Comparison of ENCODE assay signal across 19 cellular contexts in the genomic region with DNA sequence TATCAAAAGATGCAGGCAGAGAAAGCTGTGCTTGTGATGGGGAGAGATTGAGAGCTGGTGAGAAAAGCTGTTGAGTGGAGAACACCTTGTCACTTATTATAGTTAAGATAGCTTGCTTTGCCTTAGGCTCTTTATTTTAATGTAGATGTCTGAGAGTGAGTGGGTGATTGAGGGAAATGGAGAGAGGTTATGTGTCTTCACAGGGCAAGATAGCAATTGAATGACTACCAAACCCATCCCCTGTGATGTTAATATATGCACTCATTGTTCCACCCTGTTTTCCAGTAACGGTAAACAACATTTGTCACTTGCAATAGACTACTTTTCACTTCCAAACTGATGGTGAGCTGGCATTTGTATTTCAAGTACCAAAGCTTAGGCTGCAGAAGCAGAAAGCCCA.
"Had no signal": no experiment of that assay in that cellular context is flagged by ENCODE, and none has a peak within 500 bp of the region (broad histone marks: within the 10 kb centered on the region; RNA-seq: fewer than 3 reads in every experiment).

No MANE protein-coding gene starts in this region.

- H3K4me1 ChIP-seq: left lung, lower lobe of right lung, right lobe of liver, tibial artery, upper lobe of left lung had no signal

- H3K27me3 ChIP-seq: left lung, ovary, right lobe of liver, testis, tibial artery, upper lobe of left lung had no signal

- H3K36me3 ChIP-seq: left lung, lower lobe of right lung, ovary, right lobe of liver, tibial artery, upper lobe of left lung had no signal

- H3K4me3 ChIP-seq: coronary artery, left lung, lower lobe of right lung, ovary, right lobe of liver, testis, tibial artery, upper lobe of left lung had no signal

- H3K9me3 ChIP-seq: left lung, lower lobe of right lung, ovary, right lobe of liver, testis, tibial artery, upper lobe of left lung had no signal

- DNase-seq: dermis blood vessel endothelial cell; effector memory CD8-positive, alpha-beta T cell; left cardiac atrium; left lung; lower lobe of right lung; naive thymus-derived CD8-positive, alpha-beta T cell; nephron progenitor cell; occipital lobe; ovary; posterior cingulate gyrus; right lobe of liver; stimulated activated CD4-positive, alpha-beta T cell treated with anti-CD3 and anti-CD28 coated beads, Interleukin-2, amount 100 ng/mL, for 24 hours; stimulated activated CD4-positive, alpha-beta T cell treated with anti-CD3 and anti-CD28 coated beads, Interleukin-4, amount 100 ng/mL, for 24 hours; stimulated activated naive CD8-positive, alpha-beta T cell treated with anti-CD3 and anti-CD28 coated beads, Interleukin-15, Interleukin-2, amounts not matched to agents 100 U/mL and 50 U/mL, for 24 hours; substantia nigra; testis; tibial artery; upper lobe of left lung had no signal

- H3K27ac ChIP-seq: coronary artery, left lung, lower lobe of right lung, ovary, right lobe of liver, testis, tibial artery, upper lobe of left lung had no signal
